17 cellular contexts compared by ENCODE assay signal in the genomic region with DNA sequence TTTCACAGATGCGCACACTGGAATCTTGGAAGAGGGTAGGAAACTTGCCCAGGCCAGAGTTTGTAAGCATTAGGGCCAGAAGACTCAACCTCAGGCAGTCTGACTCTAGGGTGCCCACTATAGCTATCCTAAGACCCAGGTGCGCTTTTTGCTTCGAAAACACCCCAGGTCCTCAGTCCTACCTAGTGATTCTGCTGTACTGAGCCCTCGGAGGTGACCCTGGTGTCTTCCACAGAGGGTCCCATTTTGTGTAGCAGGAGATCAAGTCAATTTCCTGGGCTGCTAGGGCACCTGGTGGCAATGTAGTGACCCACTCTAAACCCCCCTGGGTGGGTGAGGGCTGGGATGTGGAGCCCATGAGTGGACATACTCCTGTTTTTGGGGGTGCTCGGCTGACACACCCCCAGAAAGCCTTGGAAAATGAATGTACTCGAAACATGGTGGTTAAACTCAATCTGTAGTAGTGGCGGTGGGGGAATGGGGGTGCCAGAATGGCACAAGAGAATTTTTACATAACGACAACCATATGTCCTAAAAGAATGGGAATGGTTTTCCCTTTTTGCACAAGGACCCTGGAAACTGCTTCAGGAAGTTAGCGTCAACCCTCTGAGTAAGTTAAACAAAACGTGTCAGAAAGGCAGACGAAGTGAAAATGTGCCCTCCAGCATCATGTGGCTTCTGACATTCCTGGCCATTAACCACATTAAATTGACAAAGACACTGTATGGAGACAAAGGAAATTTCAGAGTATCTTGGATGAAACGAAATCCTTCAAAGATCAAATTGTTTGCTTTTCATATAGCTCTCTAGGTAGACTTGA.
DNase-seq lines count a peak whose midpoint lies in the region; ATAC-seq and TF ChIP-seq lines count a peak whose summit lies in the region.
"Had no signal": no experiment of that assay in that cellular context is flagged by ENCODE, and none has a peak within 500 bp of the region (broad histone marks: within the 10 kb centered on the region; RNA-seq: fewer than 3 reads in every experiment).

No MANE protein-coding gene starts in this region.

- no peak overlapping the region for H3K27ac Mint-ChIP-seq in activated CD8-positive, alpha-beta memory T cell treated with anti-CD3 and anti-CD28 coated beads, Interleukin-2, amount 10 ng/mL, durations not matched to agents 7 days and 5 days
- peak overlapping the region; percentile 28 for H3K27ac Mint-ChIP-seq in type B pancreatic cell
- no peak overlapping the region for H3K27ac Mint-ChIP-seq in Calu3 (ENCODE audit: unreplicated experiment)
- H3K27ac Mint-ChIP-seq: activated T-helper 2 cell treated with anti-CD3 and anti-CD28 coated beads, Interferon-gamma antibody, Interleukin-2, Interleukin-4, amounts not matched to agents 10 μg/mL and 5 μg/mL and 100 μg/mL, durations not matched to agents 14 hours and 24 hours and 36 hours; CD4-positive, CD25-positive, alpha-beta regulatory T cell had no signal

- no peak for ATAC-seq in activated CD8-positive, alpha-beta memory T cell treated with anti-CD3 and anti-CD28 coated beads, Interleukin-2, amount 10 ng/mL, durations not matched to agents 7 days and 5 days
- ATAC-seq in HG02938 (IDR thresholded peaks at IDR 0.05; ENCODE audit: unreplicated experiment) = no peak
- ATAC-seq: foreskin keratinocyte, left lung, pancreas had no signal

- no TSS peak for BruUV-seq in Calu3 (replicated peaks; lab: Mats Ljungman, UMichigan)

- no peak overlapping the region for H3K4me3 Mint-ChIP-seq in activated CD8-positive, alpha-beta memory T cell treated with anti-CD3 and anti-CD28 coated beads, Interleukin-2, amount 10 ng/mL, durations not matched to agents 7 days and 5 days
- H3K4me3 Mint-ChIP-seq in type B pancreatic cell (peak overlapping the region; percentile 3), Calu3 (ENCODE audit: low read depth, unreplicated experiment) (no peak overlapping the region)
- H3K4me3 Mint-ChIP-seq: CD4-positive, CD25-positive, alpha-beta regulatory T cell had no signal

- H3K4me1 Mint-ChIP-seq in activated CD8-positive, alpha-beta memory T cell treated with anti-CD3 and anti-CD28 coated beads, Interleukin-2, amount 10 ng/mL, durations not matched to agents 7 days and 5 days = peaks cover 7% of the 10 kb centered on the region
- H3K4me1 Mint-ChIP-seq in type B pancreatic cell (ENCODE audit: unreplicated experiment) (peaks cover 40% of the 10 kb centered on the region), Calu3 (ENCODE audit: low read depth, unreplicated experiment) (peaks cover 11% of the 10 kb centered on the region)
- H3K4me1 Mint-ChIP-seq: CD4-positive, CD25-positive, alpha-beta regulatory T cell had no signal

- H3K27me3 Mint-ChIP-seq in activated CD8-positive, alpha-beta memory T cell treated with anti-CD3 and anti-CD28 coated beads, Interleukin-2, amount 10 ng/mL, durations not matched to agents 7 days and 5 days = peaks cover 4% of the 10 kb centered on the region
- H3K27me3 Mint-ChIP-seq in type B pancreatic cell = peaks cover 12% of the 10 kb centered on the region
- no peaks in the 10 kb centered on the region for H3K27me3 Mint-ChIP-seq in Calu3 (ENCODE audit: unreplicated experiment)
- H3K27me3 Mint-ChIP-seq: CD4-positive, CD25-positive, alpha-beta regulatory T cell had no signal

- CTCF ChIA-PET in activated CD8-positive, alpha-beta memory T cell treated with anti-CD3 and anti-CD28 coated beads, Interleukin-2, amount 10 ng/mL, durations not matched to agents 7 days and 5 days (lab: Charles Lee) = no interaction called here
- CTCF ChIA-PET in Calu3 (lab: Charles Lee) = no interaction called here

- TF ChIP-seq CTCF in type B pancreatic cell (conservative IDR thresholded peaks at IDR 0.05) (no peak), Calu3 (IDR thresholded peaks at IDR 0.05; ENCODE audit: unreplicated experiment) (no peak)

- H3K9me3 Mint-ChIP-seq in activated CD8-positive, alpha-beta memory T cell treated with anti-CD3 and anti-CD28 coated beads, Interleukin-2, amount 10 ng/mL, durations not matched to agents 7 days and 5 days (ENCODE audit: low read depth) = no peaks in the 10 kb centered on the region
- H3K9me3 Mint-ChIP-seq in type B pancreatic cell (peaks cover 30% of the 10 kb centered on the region), Calu3 (ENCODE audit: low read depth, unreplicated experiment) (peaks cover 12% of the 10 kb centered on the region)
- H3K9me3 Mint-ChIP-seq: activated T-helper 2 cell treated with anti-CD3 and anti-CD28 coated beads, Interferon-gamma antibody, Interleukin-2, Interleukin-4, amounts not matched to agents 10 μg/mL and 5 μg/mL and 100 μg/mL, durations not matched to agents 14 hours and 24 hours and 36 hours had no signal

- intact Hi-C loops in Calu3 (cut with micrococcal nuclease; ENCODE audit: unreplicated experiment) = no loop called here

- H3K36me3 Mint-ChIP-seq in activated CD8-positive, alpha-beta memory T cell treated with anti-CD3 and anti-CD28 coated beads, Interleukin-2, amount 10 ng/mL, durations not matched to agents 7 days and 5 days = no peaks in the 10 kb centered on the region
- H3K36me3 Mint-ChIP-seq in type B pancreatic cell (no peaks in the 10 kb centered on the region), Calu3 (ENCODE audit: insufficient read depth, unreplicated experiment) (no peaks in the 10 kb centered on the region)
- H3K36me3 Mint-ChIP-seq: CD4-positive, CD25-positive, alpha-beta regulatory T cell had no signal

- peak; percentile 75 for DNase-seq in ELR (ENCODE audit: low read depth)
- peak; percentile 26 for DNase-seq in activated CD8-positive, alpha-beta memory T cell treated with anti-CD3 and anti-CD28 coated beads, Interleukin-2, amount 10 ng/mL, durations not matched to agents 7 days and 5 days
- peak; percentile 66 for DNase-seq in foreskin melanocyte
- peak; percentile 34 for DNase-seq in type B pancreatic cell (ENCODE audit: extremely low spot score, unreplicated experiment)
- DNase-seq in Calu3 = no peak
- DNase-seq in dedifferentiated amniotic fluid mesenchymal stem cell (ENCODE audit: extremely low spot score) = no peak
- DNase-seq: CD4-positive, CD25-positive, alpha-beta regulatory T cell; central memory CD4-positive, alpha-beta T cell; DMS53; left lung; MM.1S; NCI-H1930; pancreas; SIG-M5 had no signal

Comparison
In these comparisons a context has a peak if more than half of its experiments do, and no peak if none do; other contexts are left out.
1. DNase-seq: peak in ELR (single experiment), activated CD8-positive, alpha-beta memory T cell treated with anti-CD3 and anti-CD28 coated beads, Interleukin-2, amount 10 ng/mL, durations not matched to agents 7 days and 5 days (single experiment), foreskin melanocyte (single experiment) and type B pancreatic cell (single experiment); none in Calu3 (single experiment) and dedifferentiated amniotic fluid mesenchymal stem cell (single experiment).